Comparison of ENCODE assay signal across 28 cellular contexts in genomic region chr12:13745100-13745678, GRCh38.
DNase-seq lines count a peak whose midpoint lies in the region; ATAC-seq and TF ChIP-seq lines count a peak whose summit lies in the region.
"Had no signal": no experiment of that assay in that cellular context is flagged by ENCODE, and none has a peak within 500 bp of the region (broad histone marks: within the 10 kb centered on the region; RNA-seq: fewer than 3 reads in every experiment).

No MANE protein-coding gene starts in this region.

- TF ChIP-seq CTCF in neural crest cell (conservative IDR thresholded peaks at IDR 0.05), result no peak

- no peak for ATAC-seq in stimulated activated naive CD8-positive, alpha-beta T cell treated with anti-CD3 and anti-CD28 coated beads, Interleukin-15, Interleukin-2, amounts not matched to agents 100 U/mL and 50 U/mL, for 24 hours
- no peak for ATAC-seq in GM21515 (IDR thresholded peaks at IDR 0.05; ENCODE audit: unreplicated experiment)
- ATAC-seq: natural killer cell treated with Interleukin-12 subunit alpha and Interleukin-12 subunit beta and Interleukin-15 and Interleukin-18, amount 100 ng/mL, for 72 hours; sciatic nerve; T-cell had no signal

- H3K36me3 Mint-ChIP-seq in neural crest cell (ENCODE audit: low read depth), result no peaks in the 10 kb centered on the region
- H3K36me3 Mint-ChIP-seq: activated naive CD8-positive, alpha-beta T cell treated with anti-CD3 and anti-CD28 coated beads for 36 hours; natural killer cell treated with Interleukin-12 subunit alpha and Interleukin-12 subunit beta and Interleukin-15 and Interleukin-18, amount 100 ng/mL, for 72 hours; T-cell had no signal

- H3K4me1 Mint-ChIP-seq in neural crest cell, result peaks cover 72% of the 10 kb centered on the region
- H3K4me1 Mint-ChIP-seq: activated CD4-positive, alpha-beta memory T cell treated with anti-CD3 and anti-CD28 coated beads, Interleukin-2, amount 10 ng/mL, durations not matched to agents 7 days and 5 days; activated naive CD8-positive, alpha-beta T cell treated with anti-CD3 and anti-CD28 coated beads for 36 hours; T-cell had no signal

- no peaks in the 10 kb centered on the region for H3K9me3 Mint-ChIP-seq in neural crest cell
- H3K9me3 Mint-ChIP-seq: activated CD4-positive, alpha-beta memory T cell treated with anti-CD3 and anti-CD28 coated beads, Interleukin-2, amount 10 ng/mL, durations not matched to agents 7 days and 5 days; activated naive CD8-positive, alpha-beta T cell treated with anti-CD3 and anti-CD28 coated beads for 36 hours; natural killer cell treated with Interleukin-12 subunit alpha and Interleukin-12 subunit beta and Interleukin-15 and Interleukin-18, amount 100 ng/mL, for 72 hours; type B pancreatic cell had no signal

- no peaks in the 10 kb centered on the region for H3K27me3 Mint-ChIP-seq in neural crest cell (ENCODE audit: low read depth)

- H3K4me3 Mint-ChIP-seq in neural crest cell, result peak overlapping the region; percentile 50
- H3K4me3 Mint-ChIP-seq: activated CD4-positive, alpha-beta memory T cell treated with anti-CD3 and anti-CD28 coated beads, Interleukin-2, amount 10 ng/mL, durations not matched to agents 7 days and 5 days; activated naive CD8-positive, alpha-beta T cell treated with anti-CD3 and anti-CD28 coated beads for 36 hours; natural killer cell treated with Interleukin-12 subunit alpha and Interleukin-12 subunit beta and Interleukin-15 and Interleukin-18, amount 100 ng/mL, for 72 hours; T-cell; type B pancreatic cell had no signal

- H3K27ac ChIP-seq in cingulate gyrus (ENCODE audit: low read depth, low read length), result peak overlapping the region; percentile 29
- H3K27ac ChIP-seq: A549, ascending aorta, parathyroid adenoma, SJSA1 had no signal

- DNase-seq in Ammon's horn (ENCODE audit: low spot score) (peak; percentile 47), NCI-H146 treated with DMSO at 0.1 percent for 48 hours (lab: John Stamatoyannopoulos, UW; ENCODE audit: unreplicated experiment) (peak; percentile 7), neural crest cell (ENCODE audit: low read depth, low spot score) (no peak), NCI-H2196 treated with DMSO at 0.1 percent for 48 hours (lab: John Stamatoyannopoulos, UW; ENCODE audit: unreplicated experiment) (no peak)
- no peak for DNase-seq in stimulated activated naive CD8-positive, alpha-beta T cell treated with anti-CD3 and anti-CD28 coated beads, Interleukin-15, Interleukin-2, amounts not matched to agents 100 U/mL and 50 U/mL, for 24 hours
- DNase-seq in stimulated activated CD4-positive, alpha-beta T cell treated with anti-CD3 and anti-CD28 coated beads, Interleukin-4, amount 100 ng/mL, for 1 hour, result no peak
- DNase-seq: activated CD4-positive, alpha-beta memory T cell treated with anti-CD3 and anti-CD28 coated beads, Interleukin-2, amount 10 ng/mL, durations not matched to agents 7 days and 5 days; activated CD4-positive, CD25-positive, alpha-beta regulatory T cell treated with anti-CD3 and anti-CD28 coated beads, Interleukin-2, amount 50 U/mL, for 72 hours; activated naive CD8-positive, alpha-beta T cell treated with anti-CD3 and anti-CD28 coated beads for 36 hours; BE2C; central memory CD4-positive, alpha-beta T cell; DMS153; hippocampal formation; Karpas-422; midbrain; MV-4-11; NCI-H1930; NCI-H226; T-cell had no signal

- H3K27ac Mint-ChIP-seq in neural crest cell (ENCODE audit: unreplicated experiment), result peak overlapping the region; percentile 54
- H3K27ac Mint-ChIP-seq: activated CD4-positive, alpha-beta memory T cell treated with anti-CD3 and anti-CD28 coated beads, Interleukin-2, amount 10 ng/mL, durations not matched to agents 7 days and 5 days; activated naive CD8-positive, alpha-beta T cell treated with anti-CD3 and anti-CD28 coated beads for 36 hours; natural killer cell treated with Interleukin-12 subunit alpha and Interleukin-12 subunit beta and Interleukin-15 and Interleukin-18, amount 100 ng/mL, for 72 hours; T-cell; type B pancreatic cell had no signal

Comparison
In these comparisons a context has a peak if more than half of its experiments do, and no peak if none do; other contexts are left out.
1. DNase-seq: peak in Ammon's horn (single experiment) and NCI-H146 treated with DMSO at 0.1 percent for 48 hours (single experiment); none in neural crest cell (single experiment), stimulated activated naive CD8-positive, alpha-beta T cell treated with anti-CD3 and anti-CD28 coated beads, Interleukin-15, Interleukin-2, amounts not matched to agents 100 U/mL and 50 U/mL, for 24 hours (single experiment), stimulated activated CD4-positive, alpha-beta T cell treated with anti-CD3 and anti-CD28 coated beads, Interleukin-4, amount 100 ng/mL, for 1 hour (single experiment) and NCI-H2196 treated with DMSO at 0.1 percent for 48 hours (single experiment).